ENCODE assay signal across 9 cellular contexts in genomic region chr7:44661233-44661632, GRCh38.
"Had no signal": no experiment of that assay in that cellular context is flagged by ENCODE, and none has a peak within 500 bp of the region (broad histone marks: within the 10 kb centered on the region; RNA-seq: fewer than 3 reads in every experiment).

No MANE protein-coding gene starts in this region.

- H3K9me3 ChIP-seq: HAP-1 had no signal

- H3K27ac Mint-ChIP-seq: HFFc6, IgD-negative memory B cell had no signal

- H3K27me3 Mint-ChIP-seq: IgD-negative memory B cell had no signal

- H3K27ac ChIP-seq: GM23248, HL-60 had no signal

- H3K4me3 ChIP-seq: GM23248, HAP-1 had no signal

- H3K4me3 Mint-ChIP-seq: HFFc6, IgD-negative memory B cell had no signal

- H3K4me1 ChIP-seq: HAP-1 had no signal

- DNase-seq: GM23248, GOT3, H7, HFFc6, KG1 had no signal

- ATAC-seq: HepG2 had no signal
